In the genomic region with DNA sequence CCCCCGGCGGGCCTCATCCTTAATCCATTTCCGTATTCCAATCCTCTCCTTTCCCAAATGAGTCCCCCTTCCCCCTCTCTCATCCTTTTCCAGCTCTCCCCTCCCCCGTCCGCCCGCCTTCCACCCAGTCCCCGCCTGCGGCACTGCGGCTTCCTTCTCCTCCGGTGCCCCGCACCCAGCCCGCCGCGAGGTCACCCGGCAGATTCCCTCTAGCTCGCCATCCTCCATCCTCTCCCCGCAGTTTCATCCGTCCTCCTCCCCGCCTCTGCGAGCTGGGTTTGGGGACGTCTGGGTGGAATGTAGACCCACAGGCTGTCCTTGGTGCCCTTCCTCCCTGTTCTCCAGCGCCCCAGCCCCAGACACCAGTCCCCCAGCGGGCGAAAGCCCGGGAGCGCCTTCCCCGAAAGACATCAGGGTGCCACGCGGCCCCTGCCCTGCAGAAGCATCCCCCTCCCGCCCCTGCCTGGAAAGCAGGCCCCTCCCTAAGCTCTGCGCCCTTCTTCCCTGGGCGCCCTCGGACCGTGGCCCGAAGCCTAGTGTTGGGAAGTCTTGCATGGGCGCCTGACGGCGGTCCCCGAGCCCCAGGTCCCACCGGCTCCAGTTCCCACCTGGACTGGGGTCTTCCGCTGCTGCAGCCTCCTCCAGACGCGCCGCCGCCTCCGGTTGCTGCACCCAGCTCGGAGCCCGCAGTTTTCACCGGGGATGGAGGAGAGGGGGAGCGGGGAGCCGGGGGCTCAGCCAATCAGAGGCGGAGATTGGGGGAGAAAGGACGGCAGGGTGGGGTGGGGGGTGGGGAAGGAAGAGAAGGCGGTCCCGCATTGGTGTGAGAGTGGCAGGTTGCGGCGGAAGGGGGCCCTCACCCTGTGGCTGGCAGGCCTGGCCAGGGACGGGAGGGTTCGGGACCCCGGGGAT, we compare ENCODE assay signal across 8 cellular contexts. TPM values are rescaled to one million over a fixed set of nuclear protein-coding genes. Genes with fewer than 3 reads are reported as not detected.
DNase-seq lines count a peak whose midpoint lies in the region; ATAC-seq and TF ChIP-seq lines count a peak whose summit lies in the region.

A gene (minus strand): TSS at position 668 of the 912 bp plus-strand sequence. CDS start 2,267 bp downstream, outside the sequence.

- peak within 1 kb of the TSS in 1 of 2 experiments; percentile 64 for H3K18ac ChIP-seq in mesenchymal stem cell (ENCODE audit: low read depth in 1 of 2, low read length in 2 of 2)

- H2BK120ac ChIP-seq in mesenchymal stem cell (ENCODE audit: low read depth, low read length): no peak within 1 kb of the TSS

- WGBS in mesenchymal stem cell: under 1% methylated on average over 50 of the region's 60 CpGs
- WGBS in testis, 2 donors: 1 to 2% methylated on average over 36 to 60 of the region's 60 CpGs

- no peak for ATAC-seq in GM18870 (IDR thresholded peaks at IDR 0.05; ENCODE audit: unreplicated experiment)

- H3K27me3 ChIP-seq in BJ (ENCODE audit: control insufficient read depth, insufficient read depth, low read length): no peaks in the 10 kb centered on the region
- peaks cover 0 to 81% of the 10 kb centered on the region in 2 experiments for H3K27me3 ChIP-seq in mesenchymal stem cell (ENCODE audit: control insufficient read depth in 1 of 2, insufficient read depth in 1 of 2, low read length in 2 of 2)
- H3K27me3 ChIP-seq in testis: no peaks in the 10 kb centered on the region

- H2AFZ ChIP-seq in mesenchymal stem cell (ENCODE audit: low read depth, low read length): peak within 1 kb of the TSS; percentile 18

- H3K27ac ChIP-seq in mesenchymal stem cell (ENCODE audit: low read length, poor library complexity, severe bottlenecking) (no peak within 1 kb of the TSS), testis (peak within 1 kb of the TSS in 1 of 2 donors; percentile 31)

- no peak within 1 kb of the TSS for H2BK15ac ChIP-seq in mesenchymal stem cell (ENCODE audit: low read depth, poor library complexity, severe bottlenecking)

- no peak within 1 kb of the TSS for H3K23ac ChIP-seq in mesenchymal stem cell (ENCODE audit: low read length in 2 of 2)

- CTCF ChIA-PET in BJ (lab: Yijun Ruan, JAX): interaction anchor here (0.7 to 2.9 kb wide), 11 partner anchors 8 to 200 kb away, joined by 3 to 25 read pairs (median 4); a partner anchor contains a TSS

- H3K4me2 ChIP-seq in mesenchymal stem cell (ENCODE audit: low read length, poor library complexity, severe bottlenecking): peak within 1 kb of the TSS; percentile 20

- peak within 1 kb of the TSS; percentile 85 for H3K4me3 ChIP-seq in BJ (ENCODE audit: low read depth, low read length)
- peak within 1 kb of the TSS in 1 of 2 experiments; percentile 92 for H3K4me3 ChIP-seq in mesenchymal stem cell (ENCODE audit: insufficient read depth in 1 of 2, low read depth in 1 of 2, low read length in 2 of 2)
- peak within 1 kb of the TSS; percentile 55 to 62 for H3K4me3 ChIP-seq in testis

- H2BK12ac ChIP-seq in mesenchymal stem cell (ENCODE audit: low read length in 2 of 2): no peak within 1 kb of the TSS

- H3K9me3 ChIP-seq in mesenchymal stem cell (ENCODE audit: control insufficient read depth, low read length) (no peaks in the 10 kb centered on the region), testis (no peaks in the 10 kb centered on the region)

- no peak for TF ChIP-seq POLR2A in testis (IDR thresholded peaks at IDR 0.05)

- intact Hi-C loops in testis (cut with DNase I; ENCODE audit: low total_unique reads): no loop called here

- H2BK5ac ChIP-seq in mesenchymal stem cell (ENCODE audit: low read depth, low read length, poor library complexity, severe bottlenecking): no peak within 1 kb of the TSS

- H3K14ac ChIP-seq in mesenchymal stem cell (ENCODE audit: low read length in 2 of 2): peak within 1 kb of the TSS in 1 of 2 experiments; percentile 69

- H2AK5ac ChIP-seq in mesenchymal stem cell (ENCODE audit: low read length, severe bottlenecking): no peak within 1 kb of the TSS

- peaks cover 14% of the 10 kb centered on the region for H3K36me3 ChIP-seq in BJ (ENCODE audit: control insufficient read depth, insufficient read depth, low read length)
- peaks cover 0 to 30% of the 10 kb centered on the region in 2 experiments for H3K36me3 ChIP-seq in mesenchymal stem cell (ENCODE audit: control insufficient read depth in 1 of 2, insufficient read depth in 2 of 2, low read depth in 1 of 2, low read length in 2 of 2)
- no peaks in the 10 kb centered on the region for H3K36me3 ChIP-seq in testis (ENCODE audit: low read depth, missing control alignments)

- no peak within 1 kb of the TSS for H4K8ac ChIP-seq in mesenchymal stem cell (ENCODE audit: low read length)

- no peaks in the 10 kb centered on the region for H3K79me1 ChIP-seq in mesenchymal stem cell (replicated peaks; ENCODE audit: low read length, poor library complexity, severe bottlenecking)

- H3K9ac ChIP-seq in mesenchymal stem cell (ENCODE audit: low read length): peak within 1 kb of the TSS; percentile 87

- peak within 1 kb of the TSS in 1 of 2 experiments; percentile 46 for H3K4ac ChIP-seq in mesenchymal stem cell (ENCODE audit: low read depth in 1 of 2, low read length in 2 of 2)

- DNase-seq in BJ (ENCODE audit: low read depth): no peak
- DNase-seq in NCI-H146 (lab: John Stamatoyannopoulos, UW): peak; percentile 81
- peak; percentile 91 for DNase-seq in cerebellum (ENCODE audit: low spot score)
- DNase-seq in mesenchymal stem cell: peak; percentile 14
- DNase-seq in testis: peak; percentile 38
- no peak for DNase-seq in NCI-H1048 (lab: John Stamatoyannopoulos, UW)
- DNase-seq in stimulated activated CD4-positive, alpha-beta T cell treated with anti-CD3 and anti-CD28 coated beads, Interleukin-4, amount 100 ng/mL, for 24 hours: no peak

- H4K91ac ChIP-seq in mesenchymal stem cell (ENCODE audit: low read length): no peak within 1 kb of the TSS

- H3K4me1 ChIP-seq in mesenchymal stem cell (ENCODE audit: control insufficient read depth, insufficient read depth, low read depth, low read length) (peaks cover 21% of the 10 kb centered on the region), testis (peaks cover 5% of the 10 kb centered on the region)

- POLR2A ChIA-PET in BJ (lab: Charles Lee): interaction anchor here (0.6 kb wide), 1 partner anchor 10 kb away, joined by 4 read pairs; no protein-coding TSS in a partner anchor

- TF ChIP-seq CTCF in BJ (IDR thresholded peaks at IDR 0.05; ENCODE audit: insufficient read depth, low read depth, low read length): 0 out of 2 replicates have a peak, but pooled peaks have one; percentile 1
- TF ChIP-seq CTCF in testis (IDR thresholded peaks at IDR 0.05): no peak

RNA-seq across cellular contexts. Expression of the gene that starts here (rescaled TPM):
- polyA plus RNA-seq in BJ (2011; rRNA removed) (1,541 and 1,905 TPM in 2 replicates), testis (ENCODE audit: insufficient read depth, low read depth, low replicate concordance) (132 TPM)
- 1,131 and 2,006 TPM in 2 replicates for polyA minus RNA-seq in BJ (2011; rRNA and poly(A)+ RNA removed)
- total RNA-seq in cerebellum (22.5 TPM), testis (10 to 100 TPM in 1 of 2 donors, 1 to 10 TPM in 1; 5.9 to 30.0 TPM)
- polyA plus RNA-seq in mesenchymal stem cell (2013, experiment 1 of 2): 87.8 TPM
- polyA plus RNA-seq in mesenchymal stem cell (2013, experiment 2 of 2): 87.6 TPM

Comparison
In these comparisons a context has a peak if more than half of its experiments do, and no peak if none do; other contexts are left out.
1. RNA of the gene that starts here (polyA plus RNA-seq): 1,541 to 1,905 TPM in BJ; 132 TPM in testis (single experiment); every median in the first group is over 10 times any median in the second.
2. DNase-seq: peak in NCI-H146 (single experiment), cerebellum (single experiment), mesenchymal stem cell (single experiment) and testis (single experiment); none in BJ (single experiment), NCI-H1048 (single experiment) and stimulated activated CD4-positive, alpha-beta T cell treated with anti-CD3 and anti-CD28 coated beads, Interleukin-4, amount 100 ng/mL, for 24 hours (single experiment).